ENCODE assay signal across 12 cellular contexts in genomic region chr1:26094677-26095383, GRCh38. TPM values are rescaled to one million over a fixed set of nuclear protein-coding genes. Genes with fewer than 3 reads are reported as not detected.
DNase-seq lines count a peak whose midpoint lies in the region; ATAC-seq, FAIRE-seq and TF ChIP-seq lines count a peak whose summit lies in the region.
"Had no signal": no experiment of that assay in that cellular context is flagged by ENCODE, and none has a peak within 500 bp of the region (broad histone marks: within the 10 kb centered on the region; RNA-seq: fewer than 3 reads in every experiment).

No MANE protein-coding gene starts in this region.

- H3K27me3 ChIP-seq in heart right ventricle, result peaks cover 0 to 14% (median 0%) of the 10 kb centered on the region in 7 donors

- intact Hi-C loops in heart right ventricle (cut with DNase I) (loop anchor here in 4 of 10 donors (1.0 to 5.0 kb wide), 6 partner anchors 28 to 59 kb away; partner anchors contain the start of gene TRIM63 (in 3 of the 4)), sciatic nerve (cut with DNase I) (no loop called here)

- no peak for TF ChIP-seq POLR2A in H54 (IDR thresholded peaks at IDR 0.05; ENCODE audit: low read depth, low read length)

- H3K4me3 ChIP-seq in heart right ventricle, result peak overlapping the region in 5 of 10 donors; percentile 21 to 33 (median 21)
- H3K4me3 ChIP-seq: dorsolateral prefrontal cortex, thoracic aorta had no signal

- H3K27ac ChIP-seq in heart right ventricle, result peak overlapping the region; percentile 31 to 92 (median 87)
- H3K27ac ChIP-seq: thoracic aorta had no signal

- peaks cover 0 to 22% (median 18%) of the 10 kb centered on the region in 9 donors for H3K4me1 ChIP-seq in heart right ventricle

- 9 to 15% methylated on average over 17 of the region's 17 CpGs for WGBS in heart right ventricle, 2 donors

- no peaks in the 10 kb centered on the region for H3K36me3 ChIP-seq in heart right ventricle
- H3K36me3 ChIP-seq: thoracic aorta had no signal

- no peaks in the 10 kb centered on the region for H3K9me3 ChIP-seq in heart right ventricle
- H3K9me3 ChIP-seq: thoracic aorta had no signal

- ATAC-seq in heart right ventricle (peak; percentile 43 to 88 (median 72)), sciatic nerve (peak; percentile 67), HG02763 (IDR thresholded peaks at IDR 0.05; ENCODE audit: unreplicated experiment) (no peak), HG02642 (IDR thresholded peaks at IDR 0.05; ENCODE audit: poor library complexity, unreplicated experiment) (no peak), HG03439 (IDR thresholded peaks at IDR 0.05; ENCODE audit: unreplicated experiment) (no peak)

- DNase-seq in H54 (ENCODE audit: insufficient read length, low spot score) (peak; percentile 23), RPMI7951 (ENCODE audit: low read depth) (peak; percentile 79), heart right ventricle (peak; percentile 45 to 52), sciatic nerve (ENCODE audit: low spot score) (no peak)
- no peak for DNase-seq in activated CD4-positive, CD25-positive, alpha-beta regulatory T cell (lab: John Stamatoyannopoulos, UW)

- TF ChIP-seq CTCF in heart right ventricle (IDR thresholded peaks at IDR 0.05), result peak in 3 of 9 donors; percentile 26 to 39 (median 32)

- peak; percentile 48 for FAIRE-seq in H54 (lab: Jason Lieb, UNC)
- FAIRE-seq: GM19239, HTR-8/SVneo had no signal

RNA-seq across cellular contexts. Expression of gene PDIK1L, which starts 16.8 kb away (rescaled TPM):
- total RNA-seq in RPMI7951 (2014; rRNA removed; shearing (Covaris generic)), result 10.6 and 11.5 TPM in 2 replicates
- total RNA-seq in heart right ventricle (1 to 10 TPM; 3.8 to 8.3 (median 5.7) TPM), sciatic nerve (11.2 TPM)
- polyA plus RNA-seq in heart right ventricle, result 1 to 10 TPM; 1.6 to 2.3 TPM

RNA-seq across cellular contexts. Expression of gene TRIM63, which starts 27.4 kb away (rescaled TPM):
- 0.12 TPM in 1 of 2 replicates, not detected in the other for total RNA-seq in RPMI7951 (2014; rRNA removed; shearing (Covaris generic))
- total RNA-seq in heart right ventricle (100 to 1,000 TPM; 191 to 415 (median 222) TPM), sciatic nerve (0.18 TPM)
- 100 to 1,000 TPM; 194 to 305 TPM for polyA plus RNA-seq in heart right ventricle
- total RNA-seq: thoracic aorta had no signal

RNA-seq across cellular contexts. Expression of gene SLC30A2, which starts 48.9 kb away (rescaled TPM):
- not detected in 2 replicates for total RNA-seq in RPMI7951 (2014; rRNA removed; shearing (Covaris generic))
- 10 to 100 TPM in 3 of 10 donors, 1 to 10 TPM in 7; 2.6 to 14.4 (median 8.9) TPM for total RNA-seq in heart right ventricle
- polyA plus RNA-seq in heart right ventricle, result 1 to 10 TPM in 1 of 2 donors, under 1 TPM in 1; 0.97 to 3.6 TPM
- not detected for total RNA-seq in sciatic nerve
- total RNA-seq: thoracic aorta had no signal

Comparison
In these comparisons a context has a peak if more than half of its experiments do, and no peak if none do; other contexts are left out.
1. DNase-seq: peak in H54 (single experiment), RPMI7951 (single experiment) and heart right ventricle (2 of 2); none in sciatic nerve (single experiment) and activated CD4-positive, CD25-positive, alpha-beta regulatory T cell (0 of 4).
2. ATAC-seq: peak in heart right ventricle (8 of 8) and sciatic nerve (single experiment); none in HG02763 (single experiment), HG02642 (single experiment) and HG03439 (single experiment).
3. RNA of gene TRIM63, which starts 27.4 kb away (total RNA-seq): 191 to 415 TPM in heart right ventricle; 0.18 TPM in sciatic nerve (single experiment) and 0.12 TPM in RPMI7951; every median in the first group is over 100 times any median in the second.